In the genomic region with DNA sequence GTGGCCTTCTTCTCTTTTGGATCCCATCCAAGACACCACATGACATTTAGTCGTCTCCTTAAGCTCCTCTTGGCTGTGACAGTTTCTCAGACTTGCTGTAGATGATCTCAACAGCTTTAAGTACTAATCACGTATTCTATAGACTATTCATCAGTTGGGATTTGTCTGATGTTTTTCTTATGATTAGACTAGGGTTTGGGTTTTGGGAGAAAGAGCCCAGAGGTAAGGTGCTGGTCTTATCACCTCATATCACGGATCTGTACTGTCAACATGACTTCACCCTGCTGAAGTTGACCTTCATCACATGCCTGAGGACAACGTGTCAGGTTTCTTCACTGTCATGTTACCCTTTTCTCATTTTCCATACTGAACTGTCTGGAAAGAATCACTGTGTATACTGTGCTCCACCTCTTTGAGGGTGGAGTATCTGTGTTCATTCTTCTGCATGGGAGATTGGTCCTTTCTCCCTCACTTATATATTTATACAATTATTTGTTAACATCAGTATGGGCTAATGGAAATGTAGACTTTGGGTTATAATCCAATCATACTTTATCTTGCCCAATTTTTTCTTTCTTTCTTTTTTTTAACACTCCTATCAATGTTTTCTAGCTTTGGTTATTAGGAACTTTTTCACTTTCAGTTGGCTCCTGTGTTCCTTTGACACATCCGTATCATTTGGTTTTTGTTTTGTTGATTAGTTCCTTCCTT, we compare ENCODE assay signal across 1 cellular context.
TF ChIP-seq lines count a peak whose summit lies in the region.

No MANE protein-coding gene starts in this region.

TF ChIP-seq in K562, 482 proteins besides CTCF, POLR2A, EP300 and RAD21 (continued from another document and continues in another):
- TF ChIP-seq, protein P1, sequence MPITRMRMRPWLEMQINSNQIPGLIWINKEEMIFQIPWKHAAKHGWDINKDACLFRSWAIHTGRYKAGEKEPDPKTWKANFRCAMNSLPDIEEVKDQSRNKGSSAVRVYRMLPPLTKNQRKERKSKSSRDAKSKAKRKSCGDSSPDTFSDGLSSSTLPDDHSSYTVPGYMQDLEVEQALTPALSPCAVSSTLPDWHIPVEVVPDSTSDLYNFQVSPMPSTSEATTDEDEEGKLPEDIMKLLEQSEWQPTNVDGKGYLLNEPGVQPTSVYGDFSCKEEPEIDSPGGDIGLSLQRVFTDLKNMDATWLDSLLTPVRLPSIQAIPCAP (CRISPR knock-in tag; IDR thresholded peaks at IDR 0.05; ENCODE audit: borderline replicate concordance): no peak
- TF ChIP-seq, protein P2, sequence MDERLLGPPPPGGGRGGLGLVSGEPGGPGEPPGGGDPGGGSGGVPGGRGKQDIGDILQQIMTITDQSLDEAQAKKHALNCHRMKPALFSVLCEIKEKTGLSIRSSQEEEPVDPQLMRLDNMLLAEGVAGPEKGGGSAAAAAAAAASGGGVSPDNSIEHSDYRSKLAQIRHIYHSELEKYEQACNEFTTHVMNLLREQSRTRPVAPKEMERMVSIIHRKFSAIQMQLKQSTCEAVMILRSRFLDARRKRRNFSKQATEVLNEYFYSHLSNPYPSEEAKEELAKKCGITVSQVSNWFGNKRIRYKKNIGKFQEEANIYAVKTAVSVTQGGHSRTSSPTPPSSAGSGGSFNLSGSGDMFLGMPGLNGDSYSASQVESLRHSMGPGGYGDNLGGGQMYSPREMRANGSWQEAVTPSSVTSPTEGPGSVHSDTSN (CRISPR knock-in tag; IDR thresholded peaks at IDR 0.05; ENCODE audit: low read depth): no peak
- TF ChIP-seq, protein P2 (tag; conservative IDR thresholded peaks at IDR 0.05; ENCODE audit: low read depth): peak; percentile 75
- TF ChIP-seq SLC30A9 (CRISPR knock-in tag; IDR thresholded peaks at IDR 0.05) (no peak), SRF (CRISPR knock-in tag; IDR thresholded peaks at IDR 0.05) (no peak), ZNF121 (CRISPR knock-in tag; conservative IDR thresholded peaks at IDR 0.05) (no peak), ZC3H4 (CRISPR knock-in tag; IDR thresholded peaks at IDR 0.05; ENCODE audit: borderline replicate concordance) (no peak), EZH2 (IDR thresholded peaks at IDR 0.05; ENCODE audit: borderline replicate concordance, low read depth, low read length) (no peak), ZNF146 (CRISPR knock-in tag; IDR thresholded peaks at IDR 0.05; ENCODE audit: unreplicated experiment) (no peak), POLR2G (IDR thresholded peaks at IDR 0.05; ENCODE audit: low read depth, low read length) (no peak), FOSL1 (tag; conservative IDR thresholded peaks at IDR 0.05) (peak; percentile 49; the same call in 1 of the 2 replicates), L3MBTL2 (IDR thresholded peaks at IDR 0.05) (peak; percentile 95), FOXK1 (CRISPR knock-in tag; IDR thresholded peaks at IDR 0.05; ENCODE audit: borderline replicate concordance) (no peak), ETS2 (tag; IDR thresholded peaks at IDR 0.05; ENCODE audit: borderline replicate concordance, poor library complexity, severe bottlenecking) (no peak), ZNF174 (CRISPR knock-in tag; IDR thresholded peaks at IDR 0.05) (no peak), BRF1 (IDR thresholded peaks at IDR 0.05; ENCODE audit: borderline replicate concordance, extremely low read depth, insufficient read length) (no peak), HNRNPLL (IDR thresholded peaks at IDR 0.05; ENCODE audit: low read depth, low read length, poor library complexity, severe bottlenecking) (no peak), RBBP5 (IDR thresholded peaks at IDR 0.05; ENCODE audit: borderline replicate concordance, insufficient read depth, low read length, poor library complexity, severe bottlenecking) (no peak), ZNF347 (CRISPR knock-in tag; IDR thresholded peaks at IDR 0.05; ENCODE audit: low read depth) (no peak), BHLHE40 (IDR thresholded peaks at IDR 0.05; ENCODE audit: low read length) (peak; percentile 87), SOX6 (IDR thresholded peaks at IDR 0.05) (peak; percentile 90), NEUROD1 (IDR thresholded peaks at IDR 0.05; ENCODE audit: borderline replicate concordance, low read depth, low read length, partially characterized antibody) (no peak), ZNF780A (CRISPR knock-in tag; IDR thresholded peaks at IDR 0.05) (no peak)
- TF ChIP-seq, protein P3, sequence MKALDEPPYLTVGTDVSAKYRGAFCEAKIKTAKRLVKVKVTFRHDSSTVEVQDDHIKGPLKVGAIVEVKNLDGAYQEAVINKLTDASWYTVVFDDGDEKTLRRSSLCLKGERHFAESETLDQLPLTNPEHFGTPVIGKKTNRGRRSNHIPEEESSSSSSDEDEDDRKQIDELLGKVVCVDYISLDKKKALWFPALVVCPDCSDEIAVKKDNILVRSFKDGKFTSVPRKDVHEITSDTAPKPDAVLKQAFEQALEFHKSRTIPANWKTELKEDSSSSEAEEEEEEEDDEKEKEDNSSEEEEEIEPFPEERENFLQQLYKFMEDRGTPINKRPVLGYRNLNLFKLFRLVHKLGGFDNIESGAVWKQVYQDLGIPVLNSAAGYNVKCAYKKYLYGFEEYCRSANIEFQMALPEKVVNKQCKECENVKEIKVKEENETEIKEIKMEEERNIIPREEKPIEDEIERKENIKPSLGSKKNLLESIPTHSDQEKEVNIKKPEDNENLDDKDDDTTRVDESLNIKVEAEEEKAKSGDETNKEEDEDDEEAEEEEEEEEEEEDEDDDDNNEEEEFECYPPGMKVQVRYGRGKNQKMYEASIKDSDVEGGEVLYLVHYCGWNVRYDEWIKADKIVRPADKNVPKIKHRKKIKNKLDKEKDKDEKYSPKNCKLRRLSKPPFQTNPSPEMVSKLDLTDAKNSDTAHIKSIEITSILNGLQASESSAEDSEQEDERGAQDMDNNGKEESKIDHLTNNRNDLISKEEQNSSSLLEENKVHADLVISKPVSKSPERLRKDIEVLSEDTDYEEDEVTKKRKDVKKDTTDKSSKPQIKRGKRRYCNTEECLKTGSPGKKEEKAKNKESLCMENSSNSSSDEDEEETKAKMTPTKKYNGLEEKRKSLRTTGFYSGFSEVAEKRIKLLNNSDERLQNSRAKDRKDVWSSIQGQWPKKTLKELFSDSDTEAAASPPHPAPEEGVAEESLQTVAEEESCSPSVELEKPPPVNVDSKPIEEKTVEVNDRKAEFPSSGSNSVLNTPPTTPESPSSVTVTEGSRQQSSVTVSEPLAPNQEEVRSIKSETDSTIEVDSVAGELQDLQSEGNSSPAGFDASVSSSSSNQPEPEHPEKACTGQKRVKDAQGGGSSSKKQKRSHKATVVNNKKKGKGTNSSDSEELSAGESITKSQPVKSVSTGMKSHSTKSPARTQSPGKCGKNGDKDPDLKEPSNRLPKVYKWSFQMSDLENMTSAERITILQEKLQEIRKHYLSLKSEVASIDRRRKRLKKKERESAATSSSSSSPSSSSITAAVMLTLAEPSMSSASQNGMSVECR (CRISPR knock-in tag; IDR thresholded peaks at IDR 0.05): no peak
- TF ChIP-seq, protein P4, sequence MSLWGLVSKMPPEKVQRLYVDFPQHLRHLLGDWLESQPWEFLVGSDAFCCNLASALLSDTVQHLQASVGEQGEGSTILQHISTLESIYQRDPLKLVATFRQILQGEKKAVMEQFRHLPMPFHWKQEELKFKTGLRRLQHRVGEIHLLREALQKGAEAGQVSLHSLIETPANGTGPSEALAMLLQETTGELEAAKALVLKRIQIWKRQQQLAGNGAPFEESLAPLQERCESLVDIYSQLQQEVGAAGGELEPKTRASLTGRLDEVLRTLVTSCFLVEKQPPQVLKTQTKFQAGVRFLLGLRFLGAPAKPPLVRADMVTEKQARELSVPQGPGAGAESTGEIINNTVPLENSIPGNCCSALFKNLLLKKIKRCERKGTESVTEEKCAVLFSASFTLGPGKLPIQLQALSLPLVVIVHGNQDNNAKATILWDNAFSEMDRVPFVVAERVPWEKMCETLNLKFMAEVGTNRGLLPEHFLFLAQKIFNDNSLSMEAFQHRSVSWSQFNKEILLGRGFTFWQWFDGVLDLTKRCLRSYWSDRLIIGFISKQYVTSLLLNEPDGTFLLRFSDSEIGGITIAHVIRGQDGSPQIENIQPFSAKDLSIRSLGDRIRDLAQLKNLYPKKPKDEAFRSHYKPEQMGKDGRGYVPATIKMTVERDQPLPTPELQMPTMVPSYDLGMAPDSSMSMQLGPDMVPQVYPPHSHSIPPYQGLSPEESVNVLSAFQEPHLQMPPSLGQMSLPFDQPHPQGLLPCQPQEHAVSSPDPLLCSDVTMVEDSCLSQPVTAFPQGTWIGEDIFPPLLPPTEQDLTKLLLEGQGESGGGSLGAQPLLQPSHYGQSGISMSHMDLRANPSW (CRISPR knock-in tag; IDR thresholded peaks at IDR 0.05): no peak
- TF ChIP-seq, protein P5, sequence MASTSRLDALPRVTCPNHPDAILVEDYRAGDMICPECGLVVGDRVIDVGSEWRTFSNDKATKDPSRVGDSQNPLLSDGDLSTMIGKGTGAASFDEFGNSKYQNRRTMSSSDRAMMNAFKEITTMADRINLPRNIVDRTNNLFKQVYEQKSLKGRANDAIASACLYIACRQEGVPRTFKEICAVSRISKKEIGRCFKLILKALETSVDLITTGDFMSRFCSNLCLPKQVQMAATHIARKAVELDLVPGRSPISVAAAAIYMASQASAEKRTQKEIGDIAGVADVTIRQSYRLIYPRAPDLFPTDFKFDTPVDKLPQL (IDR thresholded peaks at IDR 0.05; ENCODE audit: extremely low read depth, insufficient read length): no peak
- TF ChIP-seq, protein P6, sequence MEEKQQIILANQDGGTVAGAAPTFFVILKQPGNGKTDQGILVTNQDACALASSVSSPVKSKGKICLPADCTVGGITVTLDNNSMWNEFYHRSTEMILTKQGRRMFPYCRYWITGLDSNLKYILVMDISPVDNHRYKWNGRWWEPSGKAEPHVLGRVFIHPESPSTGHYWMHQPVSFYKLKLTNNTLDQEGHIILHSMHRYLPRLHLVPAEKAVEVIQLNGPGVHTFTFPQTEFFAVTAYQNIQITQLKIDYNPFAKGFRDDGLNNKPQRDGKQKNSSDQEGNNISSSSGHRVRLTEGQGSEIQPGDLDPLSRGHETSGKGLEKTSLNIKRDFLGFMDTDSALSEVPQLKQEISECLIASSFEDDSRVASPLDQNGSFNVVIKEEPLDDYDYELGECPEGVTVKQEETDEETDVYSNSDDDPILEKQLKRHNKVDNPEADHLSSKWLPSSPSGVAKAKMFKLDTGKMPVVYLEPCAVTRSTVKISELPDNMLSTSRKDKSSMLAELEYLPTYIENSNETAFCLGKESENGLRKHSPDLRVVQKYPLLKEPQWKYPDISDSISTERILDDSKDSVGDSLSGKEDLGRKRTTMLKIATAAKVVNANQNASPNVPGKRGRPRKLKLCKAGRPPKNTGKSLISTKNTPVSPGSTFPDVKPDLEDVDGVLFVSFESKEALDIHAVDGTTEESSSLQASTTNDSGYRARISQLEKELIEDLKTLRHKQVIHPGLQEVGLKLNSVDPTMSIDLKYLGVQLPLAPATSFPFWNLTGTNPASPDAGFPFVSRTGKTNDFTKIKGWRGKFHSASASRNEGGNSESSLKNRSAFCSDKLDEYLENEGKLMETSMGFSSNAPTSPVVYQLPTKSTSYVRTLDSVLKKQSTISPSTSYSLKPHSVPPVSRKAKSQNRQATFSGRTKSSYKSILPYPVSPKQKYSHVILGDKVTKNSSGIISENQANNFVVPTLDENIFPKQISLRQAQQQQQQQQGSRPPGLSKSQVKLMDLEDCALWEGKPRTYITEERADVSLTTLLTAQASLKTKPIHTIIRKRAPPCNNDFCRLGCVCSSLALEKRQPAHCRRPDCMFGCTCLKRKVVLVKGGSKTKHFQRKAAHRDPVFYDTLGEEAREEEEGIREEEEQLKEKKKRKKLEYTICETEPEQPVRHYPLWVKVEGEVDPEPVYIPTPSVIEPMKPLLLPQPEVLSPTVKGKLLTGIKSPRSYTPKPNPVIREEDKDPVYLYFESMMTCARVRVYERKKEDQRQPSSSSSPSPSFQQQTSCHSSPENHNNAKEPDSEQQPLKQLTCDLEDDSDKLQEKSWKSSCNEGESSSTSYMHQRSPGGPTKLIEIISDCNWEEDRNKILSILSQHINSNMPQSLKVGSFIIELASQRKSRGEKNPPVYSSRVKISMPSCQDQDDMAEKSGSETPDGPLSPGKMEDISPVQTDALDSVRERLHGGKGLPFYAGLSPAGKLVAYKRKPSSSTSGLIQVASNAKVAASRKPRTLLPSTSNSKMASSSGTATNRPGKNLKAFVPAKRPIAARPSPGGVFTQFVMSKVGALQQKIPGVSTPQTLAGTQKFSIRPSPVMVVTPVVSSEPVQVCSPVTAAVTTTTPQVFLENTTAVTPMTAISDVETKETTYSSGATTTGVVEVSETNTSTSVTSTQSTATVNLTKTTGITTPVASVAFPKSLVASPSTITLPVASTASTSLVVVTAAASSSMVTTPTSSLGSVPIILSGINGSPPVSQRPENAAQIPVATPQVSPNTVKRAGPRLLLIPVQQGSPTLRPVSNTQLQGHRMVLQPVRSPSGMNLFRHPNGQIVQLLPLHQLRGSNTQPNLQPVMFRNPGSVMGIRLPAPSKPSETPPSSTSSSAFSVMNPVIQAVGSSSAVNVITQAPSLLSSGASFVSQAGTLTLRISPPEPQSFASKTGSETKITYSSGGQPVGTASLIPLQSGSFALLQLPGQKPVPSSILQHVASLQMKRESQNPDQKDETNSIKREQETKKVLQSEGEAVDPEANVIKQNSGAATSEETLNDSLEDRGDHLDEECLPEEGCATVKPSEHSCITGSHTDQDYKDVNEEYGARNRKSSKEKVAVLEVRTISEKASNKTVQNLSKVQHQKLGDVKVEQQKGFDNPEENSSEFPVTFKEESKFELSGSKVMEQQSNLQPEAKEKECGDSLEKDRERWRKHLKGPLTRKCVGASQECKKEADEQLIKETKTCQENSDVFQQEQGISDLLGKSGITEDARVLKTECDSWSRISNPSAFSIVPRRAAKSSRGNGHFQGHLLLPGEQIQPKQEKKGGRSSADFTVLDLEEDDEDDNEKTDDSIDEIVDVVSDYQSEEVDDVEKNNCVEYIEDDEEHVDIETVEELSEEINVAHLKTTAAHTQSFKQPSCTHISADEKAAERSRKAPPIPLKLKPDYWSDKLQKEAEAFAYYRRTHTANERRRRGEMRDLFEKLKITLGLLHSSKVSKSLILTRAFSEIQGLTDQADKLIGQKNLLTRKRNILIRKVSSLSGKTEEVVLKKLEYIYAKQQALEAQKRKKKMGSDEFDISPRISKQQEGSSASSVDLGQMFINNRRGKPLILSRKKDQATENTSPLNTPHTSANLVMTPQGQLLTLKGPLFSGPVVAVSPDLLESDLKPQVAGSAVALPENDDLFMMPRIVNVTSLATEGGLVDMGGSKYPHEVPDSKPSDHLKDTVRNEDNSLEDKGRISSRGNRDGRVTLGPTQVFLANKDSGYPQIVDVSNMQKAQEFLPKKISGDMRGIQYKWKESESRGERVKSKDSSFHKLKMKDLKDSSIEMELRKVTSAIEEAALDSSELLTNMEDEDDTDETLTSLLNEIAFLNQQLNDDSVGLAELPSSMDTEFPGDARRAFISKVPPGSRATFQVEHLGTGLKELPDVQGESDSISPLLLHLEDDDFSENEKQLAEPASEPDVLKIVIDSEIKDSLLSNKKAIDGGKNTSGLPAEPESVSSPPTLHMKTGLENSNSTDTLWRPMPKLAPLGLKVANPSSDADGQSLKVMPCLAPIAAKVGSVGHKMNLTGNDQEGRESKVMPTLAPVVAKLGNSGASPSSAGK (IDR thresholded peaks at IDR 0.05): peak; percentile 91
